In the genomic region with DNA sequence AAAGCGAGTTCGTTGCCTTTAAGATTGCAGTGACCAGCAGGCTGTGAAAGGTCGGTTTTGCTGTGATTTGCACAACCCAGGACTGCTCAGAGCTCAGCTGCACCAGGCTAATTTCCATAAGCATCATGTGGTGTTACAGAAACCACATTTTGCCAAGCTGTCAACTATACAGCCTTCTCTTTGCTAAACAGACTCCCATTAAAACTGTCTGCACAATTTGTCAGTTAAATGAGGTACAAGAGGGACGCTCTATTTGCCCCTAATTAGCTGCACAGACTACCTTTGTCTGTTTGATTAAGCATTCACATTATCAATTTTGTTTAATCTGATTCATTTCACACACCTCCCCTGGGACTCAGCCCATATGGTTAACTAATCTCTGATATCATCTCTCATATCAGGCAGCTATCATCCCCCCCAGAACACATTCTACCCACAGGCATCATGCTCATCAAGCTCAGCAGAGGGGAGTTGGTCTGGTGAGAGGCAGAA, we compare ENCODE assay signal across 12 cellular contexts.
DNase-seq lines count a peak whose midpoint lies in the region; ATAC-seq lines count a peak whose summit lies in the region.
"Had no signal": no experiment of that assay in that cellular context is flagged by ENCODE, and none has a peak within 500 bp of the region (broad histone marks: within the 10 kb centered on the region; RNA-seq: fewer than 3 reads in every experiment).

No MANE protein-coding gene starts in this region.

- H3K4me3 Mint-ChIP-seq in immature natural killer cell: no peak overlapping the region
- H3K4me3 Mint-ChIP-seq in activated CD4-positive, alpha-beta memory T cell treated with anti-CD3 and anti-CD28 coated beads for 36 hours: no peak overlapping the region
- H3K4me3 Mint-ChIP-seq in activated CD4-positive, alpha-beta T cell treated with anti-CD3 and anti-CD28 coated beads, Interleukin-2, amount 10 ng/mL, durations not matched to agents 24 days and 14 days: no peak overlapping the region
- H3K4me3 Mint-ChIP-seq: activated naive CD8-positive, alpha-beta T cell; CD8-positive, alpha-beta T cell had no signal

- DNase-seq in globus pallidus (ENCODE audit: low spot score) (peak; percentile 6), immature natural killer cell (no peak), nucleus accumbens (lab: John Stamatoyannopoulos, UW) (no peak)
- DNase-seq in activated CD4-positive, alpha-beta memory T cell treated with anti-CD3 and anti-CD28 coated beads for 36 hours: no peak
- DNase-seq in activated CD4-positive, alpha-beta T cell treated with anti-CD3 and anti-CD28 coated beads, Interleukin-2, amount 10 ng/mL, durations not matched to agents 24 days and 14 days: no peak
- DNase-seq: CD8-positive, alpha-beta T cell; islet precursor cell; NCI-H146 had no signal

- H3K9me3 Mint-ChIP-seq in immature natural killer cell: no peaks in the 10 kb centered on the region
- no peaks in the 10 kb centered on the region for H3K9me3 Mint-ChIP-seq in activated CD4-positive, alpha-beta memory T cell treated with anti-CD3 and anti-CD28 coated beads for 36 hours
- H3K9me3 Mint-ChIP-seq in activated CD4-positive, alpha-beta T cell treated with anti-CD3 and anti-CD28 coated beads, Interleukin-2, amount 10 ng/mL, durations not matched to agents 24 days and 14 days: no peaks in the 10 kb centered on the region
- H3K9me3 Mint-ChIP-seq: CD8-positive, alpha-beta T cell had no signal

- no peaks in the 10 kb centered on the region for H3K36me3 Mint-ChIP-seq in immature natural killer cell
- no peaks in the 10 kb centered on the region for H3K36me3 Mint-ChIP-seq in activated CD4-positive, alpha-beta memory T cell treated with anti-CD3 and anti-CD28 coated beads for 36 hours
- H3K36me3 Mint-ChIP-seq in activated CD4-positive, alpha-beta T cell treated with anti-CD3 and anti-CD28 coated beads, Interleukin-2, amount 10 ng/mL, durations not matched to agents 24 days and 14 days (ENCODE audit: low read depth): no peaks in the 10 kb centered on the region
- H3K36me3 Mint-ChIP-seq: activated naive CD8-positive, alpha-beta T cell; CD8-positive, alpha-beta T cell had no signal

- H3K27ac Mint-ChIP-seq in immature natural killer cell: no peak overlapping the region
- H3K27ac Mint-ChIP-seq in activated CD4-positive, alpha-beta memory T cell treated with anti-CD3 and anti-CD28 coated beads for 36 hours: no peak overlapping the region
- H3K27ac Mint-ChIP-seq in activated CD4-positive, alpha-beta T cell treated with anti-CD3 and anti-CD28 coated beads, Interleukin-2, amount 10 ng/mL, durations not matched to agents 24 days and 14 days: no peak overlapping the region
- H3K27ac Mint-ChIP-seq: activated naive CD8-positive, alpha-beta T cell; CD8-positive, alpha-beta T cell had no signal

- peaks cover 0 to 8% of the 10 kb centered on the region in 2 donors for H3K4me1 Mint-ChIP-seq in immature natural killer cell
- no peaks in the 10 kb centered on the region for H3K4me1 Mint-ChIP-seq in activated CD4-positive, alpha-beta memory T cell treated with anti-CD3 and anti-CD28 coated beads for 36 hours (ENCODE audit: low read depth)
- no peaks in the 10 kb centered on the region for H3K4me1 Mint-ChIP-seq in activated CD4-positive, alpha-beta T cell treated with anti-CD3 and anti-CD28 coated beads, Interleukin-2, amount 10 ng/mL, durations not matched to agents 24 days and 14 days

- CTCF ChIA-PET in activated CD4-positive, alpha-beta memory T cell treated with anti-CD3 and anti-CD28 coated beads for 36 hours (lab: Charles Lee): no interaction called here

- POLR2A ChIA-PET in activated CD4-positive, alpha-beta memory T cell treated with anti-CD3 and anti-CD28 coated beads for 36 hours (lab: Charles Lee): no interaction called here

- peaks cover 1 to 14% (median 3%) of the 10 kb centered on the region in 3 donors for H3K27me3 Mint-ChIP-seq in immature natural killer cell (ENCODE audit: low read depth in 3 of 3)
- H3K27me3 Mint-ChIP-seq in activated CD4-positive, alpha-beta memory T cell treated with anti-CD3 and anti-CD28 coated beads for 36 hours: peaks cover 1% of the 10 kb centered on the region
- peaks cover 32% of the 10 kb centered on the region for H3K27me3 Mint-ChIP-seq in activated CD4-positive, alpha-beta T cell treated with anti-CD3 and anti-CD28 coated beads, Interleukin-2, amount 10 ng/mL, durations not matched to agents 24 days and 14 days

- intact Hi-C loops in activated CD4-positive, alpha-beta memory T cell treated with anti-CD3 and anti-CD28 coated beads for 36 hours (cut with micrococcal nuclease): no loop called here
- intact Hi-C loops in activated CD4-positive, alpha-beta T cell treated with anti-CD3 and anti-CD28 coated beads, Interleukin-2, amount 10 ng/mL, durations not matched to agents 24 days and 14 days (cut with micrococcal nuclease): no loop called here

- ATAC-seq in GM18517 (IDR thresholded peaks at IDR 0.05; ENCODE audit: unreplicated experiment): peak; percentile 75
- peak; percentile 62 for ATAC-seq in GM21529 (IDR thresholded peaks at IDR 0.05; ENCODE audit: unreplicated experiment)
- peak; percentile 77 for ATAC-seq in HG03432 (IDR thresholded peaks at IDR 0.05; ENCODE audit: unreplicated experiment)
- ATAC-seq: CD8-positive, alpha-beta T cell had no signal
